1 cellular context compared by ENCODE assay signal in the genomic region with DNA sequence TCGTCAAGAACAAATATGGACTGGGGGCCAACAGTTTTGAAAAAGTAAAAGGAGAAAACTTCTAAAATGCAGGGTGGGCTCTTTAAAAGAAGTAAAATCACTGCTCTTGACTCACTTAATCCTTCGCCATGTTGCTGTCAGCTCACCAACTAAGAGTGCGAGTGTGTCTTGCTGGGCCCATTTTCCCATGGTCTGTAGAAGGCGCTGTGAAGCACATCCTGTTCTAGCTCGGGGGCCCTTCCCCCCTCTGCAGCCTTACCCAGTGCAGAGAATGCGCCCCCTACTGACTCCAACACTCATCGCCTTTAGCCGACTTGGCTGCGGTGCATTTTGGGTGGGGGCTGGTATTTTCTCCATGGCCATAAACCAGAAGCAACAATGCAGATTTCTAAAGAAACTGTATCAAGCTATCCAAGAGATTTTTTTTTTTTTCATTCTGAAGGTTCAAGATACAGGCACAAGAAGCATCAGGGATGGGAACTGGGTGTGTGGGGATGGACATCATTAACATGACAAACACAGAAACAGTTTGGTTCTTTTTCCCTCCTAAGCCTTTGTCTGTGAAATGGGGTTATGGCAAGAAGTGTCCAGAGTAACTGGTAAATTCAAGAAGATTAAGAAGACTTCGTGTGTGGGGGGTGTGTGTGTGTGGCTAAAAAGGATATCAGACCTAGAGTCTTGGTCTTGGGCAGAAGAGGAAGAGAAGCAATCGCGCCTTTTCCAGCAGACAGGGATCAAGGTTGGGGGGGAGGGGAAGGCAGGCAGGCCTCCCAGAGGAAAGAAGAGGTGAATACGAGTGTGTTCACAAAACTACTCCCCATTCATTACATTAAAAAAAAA.
TF ChIP-seq lines count a peak whose summit lies in the region.

No MANE protein-coding gene starts in this region.

TF ChIP-seq in H1, 55 proteins besides CTCF, POLR2A, EP300 and RAD21:
- TF ChIP-seq CBX8 (IDR thresholded peaks at IDR 0.05; ENCODE audit: borderline replicate concordance, low read depth, low read length) (no peak), CEBPB (IDR thresholded peaks at IDR 0.05; ENCODE audit: low read depth, low read length) (no peak), CREB1 (IDR thresholded peaks at IDR 0.05) (peak; percentile 78), CTBP2 (IDR thresholded peaks at IDR 0.05; ENCODE audit: borderline replicate concordance, insufficient read depth, insufficient read length, low read length) (peak; percentile 63), SRF (IDR thresholded peaks at IDR 0.05; ENCODE audit: low read depth, low read length) (no peak), POU5F1 (IDR thresholded peaks at IDR 0.05; ENCODE audit: low read depth, low read length) (no peak), BCL11A (IDR thresholded peaks at IDR 0.05; ENCODE audit: low read depth in 2 of 2, low read length in 2 of 2) (no peak), CHD2 (IDR thresholded peaks at IDR 0.05; ENCODE audit: low read length) (peak; percentile 83), RNF2 (IDR thresholded peaks at IDR 0.05; ENCODE audit: borderline replicate concordance, low read depth, low read length, missing control alignments, poor library complexity, severe bottlenecking) (no peak), RBBP5 (IDR thresholded peaks at IDR 0.05; ENCODE audit: borderline replicate concordance, low read depth, low read length) (0 out of 2 replicates have a peak, but pooled peaks have one; percentile 73), JUN (IDR thresholded peaks at IDR 0.05; ENCODE audit: low read depth, low read length) (no peak), GTF2F1 (IDR thresholded peaks at IDR 0.05; ENCODE audit: borderline replicate concordance, low read depth, low read length) (no peak), RXRA (IDR thresholded peaks at IDR 0.05; ENCODE audit: insufficient read depth, low read depth, low read length) (no peak), CHD1 (IDR thresholded peaks at IDR 0.05; ENCODE audit: low read depth, low read length) (no peak; the same call in 1 of the 2 replicates), PHF8 (conservative IDR thresholded peaks at IDR 0.05; ENCODE audit: low read depth, low read length) (no peak), SP1 (IDR thresholded peaks at IDR 0.05; ENCODE audit: low read depth, low read length) (peak; percentile 87), TBP (IDR thresholded peaks at IDR 0.05; ENCODE audit: low read depth, low read length) (peak; percentile 49; the same call in 1 of the 2 replicates), SP4 (IDR thresholded peaks at IDR 0.05; ENCODE audit: low read length) (peak; percentile 85), GABPA (IDR thresholded peaks at IDR 0.05; ENCODE audit: borderline replicate concordance, insufficient read depth, low read length) (no peak), EZH2 (IDR thresholded peaks at IDR 0.05; ENCODE audit: low read depth, low read length, severe bottlenecking) (no peak), TAF7 (optimal IDR thresholded peaks at IDR 0.05; ENCODE audit: borderline replicate concordance, low read depth, low read length) (peak; percentile 71), SAP30 (IDR thresholded peaks at IDR 0.05; ENCODE audit: insufficient read depth, insufficient replicate concordance, low read length) (peak; percentile 56), NANOG (IDR thresholded peaks at IDR 0.05; ENCODE audit: insufficient read depth, low read depth, low read length, poor library complexity, severe bottlenecking) (no peak), ASH2L (IDR thresholded peaks at IDR 0.05; ENCODE audit: low read length) (peak; percentile 75), TAF1 (IDR thresholded peaks at IDR 0.05; ENCODE audit: low read depth, low read length) (peak; percentile 84), TEAD4 (IDR thresholded peaks at IDR 0.05; ENCODE audit: low read depth, low read length) (peak; percentile 82), KDM4A (IDR thresholded peaks at IDR 0.05; ENCODE audit: low read depth, low read length, severe bottlenecking) (no peak), SUZ12 (IDR thresholded peaks at IDR 0.05; ENCODE audit: low read length) (no peak), HDAC2 (IDR thresholded peaks at IDR 0.05; ENCODE audit: borderline replicate concordance in 1 of 2, low read depth in 2 of 2, low read length in 2 of 2) (peak in 1 of 2 experiments; percentile 86; a peak in 2 of 4 replicates), TCF12 (IDR thresholded peaks at IDR 0.05; ENCODE audit: low read depth, low read length) (0 out of 2 replicates have a peak, but pooled peaks have one; percentile 71), HDAC6 (IDR thresholded peaks at IDR 0.05; ENCODE audit: low read depth, low read length) (no peak), KDM1A (IDR thresholded peaks at IDR 0.05; ENCODE audit: borderline replicate concordance, low read length) (peak; percentile 67; the same call in 1 of the 2 replicates), SIX5 (IDR thresholded peaks at IDR 0.05; ENCODE audit: low read depth, low read length) (no peak), YY1 (IDR thresholded peaks at IDR 0.05; ENCODE audit: low read depth, low read length) (peak; percentile 77), NRF1 (IDR thresholded peaks at IDR 0.05; ENCODE audit: low read depth, low read length) (no peak), FOSL1 (IDR thresholded peaks at IDR 0.05; ENCODE audit: insufficient read depth, low read depth, low read length) (no peak), CBX5 (IDR thresholded peaks at IDR 0.05; ENCODE audit: low read depth, low read length) (no peak), SIN3A (conservative IDR thresholded peaks at IDR 0.05 in 1 of 2, IDR thresholded peaks at IDR 0.05 in 1 of 2; ENCODE audit: low read depth in 1 of 2, low read length in 2 of 2) (peak; percentile 85 to 87; a peak in 3 of 4 replicates), ZNF274 (IDR thresholded peaks at IDR 0.05; ENCODE audit: borderline replicate concordance, extremely low read depth, low read length) (no peak), JUND (IDR thresholded peaks at IDR 0.05; ENCODE audit: low read length) (peak; percentile 69), POLR2AphosphoS5 (IDR thresholded peaks at IDR 0.05; ENCODE audit: low read depth, low read length) (peak; percentile 84), EGR1 (IDR thresholded peaks at IDR 0.05; ENCODE audit: borderline replicate concordance, low read depth, low read length) (no peak)
- TF ChIP-seq, protein P1, sequence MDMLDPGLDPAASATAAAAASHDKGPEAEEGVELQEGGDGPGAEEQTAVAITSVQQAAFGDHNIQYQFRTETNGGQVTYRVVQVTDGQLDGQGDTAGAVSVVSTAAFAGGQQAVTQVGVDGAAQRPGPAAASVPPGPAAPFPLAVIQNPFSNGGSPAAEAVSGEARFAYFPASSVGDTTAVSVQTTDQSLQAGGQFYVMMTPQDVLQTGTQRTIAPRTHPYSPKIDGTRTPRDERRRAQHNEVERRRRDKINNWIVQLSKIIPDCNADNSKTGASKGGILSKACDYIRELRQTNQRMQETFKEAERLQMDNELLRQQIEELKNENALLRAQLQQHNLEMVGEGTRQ (IDR thresholded peaks at IDR 0.05; ENCODE audit: low read length), result no peak
- TF ChIP-seq, protein P2, sequence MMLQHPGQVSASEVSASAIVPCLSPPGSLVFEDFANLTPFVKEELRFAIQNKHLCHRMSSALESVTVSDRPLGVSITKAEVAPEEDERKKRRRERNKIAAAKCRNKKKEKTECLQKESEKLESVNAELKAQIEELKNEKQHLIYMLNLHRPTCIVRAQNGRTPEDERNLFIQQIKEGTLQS (IDR thresholded peaks at IDR 0.05; ENCODE audit: insufficient read depth, low read depth, low read length), result no peak
- TF ChIP-seq, protein P3, sequence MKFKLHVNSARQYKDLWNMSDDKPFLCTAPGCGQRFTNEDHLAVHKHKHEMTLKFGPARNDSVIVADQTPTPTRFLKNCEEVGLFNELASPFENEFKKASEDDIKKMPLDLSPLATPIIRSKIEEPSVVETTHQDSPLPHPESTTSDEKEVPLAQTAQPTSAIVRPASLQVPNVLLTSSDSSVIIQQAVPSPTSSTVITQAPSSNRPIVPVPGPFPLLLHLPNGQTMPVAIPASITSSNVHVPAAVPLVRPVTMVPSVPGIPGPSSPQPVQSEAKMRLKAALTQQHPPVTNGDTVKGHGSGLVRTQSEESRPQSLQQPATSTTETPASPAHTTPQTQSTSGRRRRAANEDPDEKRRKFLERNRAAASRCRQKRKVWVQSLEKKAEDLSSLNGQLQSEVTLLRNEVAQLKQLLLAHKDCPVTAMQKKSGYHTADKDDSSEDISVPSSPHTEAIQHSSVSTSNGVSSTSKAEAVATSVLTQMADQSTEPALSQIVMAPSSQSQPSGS (IDR thresholded peaks at IDR 0.05; ENCODE audit: low read length), result peak; percentile 65
- TF ChIP-seq, protein P4, sequence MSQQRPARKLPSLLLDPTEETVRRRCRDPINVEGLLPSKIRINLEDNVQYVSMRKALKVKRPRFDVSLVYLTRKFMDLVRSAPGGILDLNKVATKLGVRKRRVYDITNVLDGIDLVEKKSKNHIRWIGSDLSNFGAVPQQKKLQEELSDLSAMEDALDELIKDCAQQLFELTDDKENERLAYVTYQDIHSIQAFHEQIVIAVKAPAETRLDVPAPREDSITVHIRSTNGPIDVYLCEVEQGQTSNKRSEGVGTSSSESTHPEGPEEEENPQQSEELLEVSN (IDR thresholded peaks at IDR 0.05), result peak; percentile 22; the same call in 1 of the 2 replicates
- TF ChIP-seq, protein P5, sequence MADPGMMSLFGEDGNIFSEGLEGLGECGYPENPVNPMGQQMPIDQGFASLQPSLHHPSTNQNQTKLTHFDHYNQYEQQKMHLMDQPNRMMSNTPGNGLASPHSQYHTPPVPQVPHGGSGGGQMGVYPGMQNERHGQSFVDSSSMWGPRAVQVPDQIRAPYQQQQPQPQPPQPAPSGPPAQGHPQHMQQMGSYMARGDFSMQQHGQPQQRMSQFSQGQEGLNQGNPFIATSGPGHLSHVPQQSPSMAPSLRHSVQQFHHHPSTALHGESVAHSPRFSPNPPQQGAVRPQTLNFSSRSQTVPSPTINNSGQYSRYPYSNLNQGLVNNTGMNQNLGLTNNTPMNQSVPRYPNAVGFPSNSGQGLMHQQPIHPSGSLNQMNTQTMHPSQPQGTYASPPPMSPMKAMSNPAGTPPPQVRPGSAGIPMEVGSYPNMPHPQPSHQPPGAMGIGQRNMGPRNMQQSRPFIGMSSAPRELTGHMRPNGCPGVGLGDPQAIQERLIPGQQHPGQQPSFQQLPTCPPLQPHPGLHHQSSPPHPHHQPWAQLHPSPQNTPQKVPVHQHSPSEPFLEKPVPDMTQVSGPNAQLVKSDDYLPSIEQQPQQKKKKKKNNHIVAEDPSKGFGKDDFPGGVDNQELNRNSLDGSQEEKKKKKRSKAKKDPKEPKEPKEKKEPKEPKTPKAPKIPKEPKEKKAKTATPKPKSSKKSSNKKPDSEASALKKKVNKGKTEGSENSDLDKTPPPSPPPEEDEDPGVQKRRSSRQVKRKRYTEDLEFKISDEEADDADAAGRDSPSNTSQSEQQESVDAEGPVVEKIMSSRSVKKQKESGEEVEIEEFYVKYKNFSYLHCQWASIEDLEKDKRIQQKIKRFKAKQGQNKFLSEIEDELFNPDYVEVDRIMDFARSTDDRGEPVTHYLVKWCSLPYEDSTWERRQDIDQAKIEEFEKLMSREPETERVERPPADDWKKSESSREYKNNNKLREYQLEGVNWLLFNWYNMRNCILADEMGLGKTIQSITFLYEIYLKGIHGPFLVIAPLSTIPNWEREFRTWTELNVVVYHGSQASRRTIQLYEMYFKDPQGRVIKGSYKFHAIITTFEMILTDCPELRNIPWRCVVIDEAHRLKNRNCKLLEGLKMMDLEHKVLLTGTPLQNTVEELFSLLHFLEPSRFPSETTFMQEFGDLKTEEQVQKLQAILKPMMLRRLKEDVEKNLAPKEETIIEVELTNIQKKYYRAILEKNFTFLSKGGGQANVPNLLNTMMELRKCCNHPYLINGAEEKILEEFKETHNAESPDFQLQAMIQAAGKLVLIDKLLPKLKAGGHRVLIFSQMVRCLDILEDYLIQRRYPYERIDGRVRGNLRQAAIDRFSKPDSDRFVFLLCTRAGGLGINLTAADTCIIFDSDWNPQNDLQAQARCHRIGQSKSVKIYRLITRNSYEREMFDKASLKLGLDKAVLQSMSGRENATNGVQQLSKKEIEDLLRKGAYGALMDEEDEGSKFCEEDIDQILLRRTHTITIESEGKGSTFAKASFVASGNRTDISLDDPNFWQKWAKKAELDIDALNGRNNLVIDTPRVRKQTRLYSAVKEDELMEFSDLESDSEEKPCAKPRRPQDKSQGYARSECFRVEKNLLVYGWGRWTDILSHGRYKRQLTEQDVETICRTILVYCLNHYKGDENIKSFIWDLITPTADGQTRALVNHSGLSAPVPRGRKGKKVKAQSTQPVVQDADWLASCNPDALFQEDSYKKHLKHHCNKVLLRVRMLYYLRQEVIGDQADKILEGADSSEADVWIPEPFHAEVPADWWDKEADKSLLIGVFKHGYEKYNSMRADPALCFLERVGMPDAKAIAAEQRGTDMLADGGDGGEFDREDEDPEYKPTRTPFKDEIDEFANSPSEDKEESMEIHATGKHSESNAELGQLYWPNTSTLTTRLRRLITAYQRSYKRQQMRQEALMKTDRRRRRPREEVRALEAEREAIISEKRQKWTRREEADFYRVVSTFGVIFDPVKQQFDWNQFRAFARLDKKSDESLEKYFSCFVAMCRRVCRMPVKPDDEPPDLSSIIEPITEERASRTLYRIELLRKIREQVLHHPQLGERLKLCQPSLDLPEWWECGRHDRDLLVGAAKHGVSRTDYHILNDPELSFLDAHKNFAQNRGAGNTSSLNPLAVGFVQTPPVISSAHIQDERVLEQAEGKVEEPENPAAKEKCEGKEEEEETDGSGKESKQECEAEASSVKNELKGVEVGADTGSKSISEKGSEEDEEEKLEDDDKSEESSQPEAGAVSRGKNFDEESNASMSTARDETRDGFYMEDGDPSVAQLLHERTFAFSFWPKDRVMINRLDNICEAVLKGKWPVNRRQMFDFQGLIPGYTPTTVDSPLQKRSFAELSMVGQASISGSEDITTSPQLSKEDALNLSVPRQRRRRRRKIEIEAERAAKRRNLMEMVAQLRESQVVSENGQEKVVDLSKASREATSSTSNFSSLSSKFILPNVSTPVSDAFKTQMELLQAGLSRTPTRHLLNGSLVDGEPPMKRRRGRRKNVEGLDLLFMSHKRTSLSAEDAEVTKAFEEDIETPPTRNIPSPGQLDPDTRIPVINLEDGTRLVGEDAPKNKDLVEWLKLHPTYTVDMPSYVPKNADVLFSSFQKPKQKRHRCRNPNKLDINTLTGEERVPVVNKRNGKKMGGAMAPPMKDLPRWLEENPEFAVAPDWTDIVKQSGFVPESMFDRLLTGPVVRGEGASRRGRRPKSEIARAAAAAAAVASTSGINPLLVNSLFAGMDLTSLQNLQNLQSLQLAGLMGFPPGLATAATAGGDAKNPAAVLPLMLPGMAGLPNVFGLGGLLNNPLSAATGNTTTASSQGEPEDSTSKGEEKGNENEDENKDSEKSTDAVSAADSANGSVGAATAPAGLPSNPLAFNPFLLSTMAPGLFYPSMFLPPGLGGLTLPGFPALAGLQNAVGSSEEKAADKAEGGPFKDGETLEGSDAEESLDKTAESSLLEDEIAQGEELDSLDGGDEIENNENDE (IDR thresholded peaks at IDR 0.05; ENCODE audit: insufficient replicate concordance, low read length), result no peak
- TF ChIP-seq, protein P6, sequence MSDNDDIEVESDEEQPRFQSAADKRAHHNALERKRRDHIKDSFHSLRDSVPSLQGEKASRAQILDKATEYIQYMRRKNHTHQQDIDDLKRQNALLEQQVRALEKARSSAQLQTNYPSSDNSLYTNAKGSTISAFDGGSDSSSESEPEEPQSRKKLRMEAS (IDR thresholded peaks at IDR 0.05), result peak; percentile 75
